In genomic region chr3:149086232-149086988, GRCh38 we compare ENCODE assay signal across 8 cellular contexts. TPM values are rescaled to one million over a fixed set of nuclear protein-coding genes. Genes with fewer than 3 reads are reported as not detected.
DNase-seq lines count a peak whose midpoint lies in the region; ATAC-seq and TF ChIP-seq lines count a peak whose summit lies in the region.

HLTF (minus strand) TSS chr3:149086533; CDS start chr3:149086336, 197 bp downstream.

- H3K27ac Mint-ChIP-seq in activated naive CD8-positive, alpha-beta T cell treated with anti-CD3 and anti-CD28 coated beads, Interleukin-2, amount 50 U/mL, for 24 hours = peak within 1 kb of the TSS; percentile 70

- peak; percentile 51 to 86 for TF ChIP-seq EP300 in tibial nerve (IDR thresholded peaks at IDR 0.05)

- H3K27ac ChIP-seq in cardiac muscle cell = peak within 1 kb of the TSS; percentile 65
- peak within 1 kb of the TSS; percentile 55 for H3K27ac ChIP-seq in parathyroid adenoma
- H3K27ac ChIP-seq in tibial nerve = peak within 1 kb of the TSS in 3 of 4 donors; percentile 63 to 81 (median 67)

- POLR2A ChIA-PET in GM10248 (lab: Yijun Ruan, JAX) = no interaction called here

- H3K4me3 ChIP-seq in cardiac muscle cell (peak within 1 kb of the TSS; percentile 69), parathyroid adenoma (ENCODE audit: low read depth, low read length) (peak within 1 kb of the TSS; percentile 67), tibial nerve (peak within 1 kb of the TSS; percentile 49 to 89 (median 80))

- TF ChIP-seq CTCF in GM10248 (IDR thresholded peaks at IDR 0.05; ENCODE audit: control extremely low read depth, extremely low read depth, low read depth, missing control alignments) = no peak
- no peak for TF ChIP-seq CTCF in cardiac muscle cell (IDR thresholded peaks at IDR 0.05; ENCODE audit: low read depth, low read length)
- no peak for TF ChIP-seq CTCF in parathyroid adenoma (IDR thresholded peaks at IDR 0.05)
- no peak for TF ChIP-seq CTCF in tibial nerve (IDR thresholded peaks at IDR 0.05)

- no peak within 1 kb of the TSS for H3K9ac ChIP-seq in parathyroid adenoma

- peaks cover 2% of the 10 kb centered on the region for H3K36me3 Mint-ChIP-seq in activated naive CD8-positive, alpha-beta T cell treated with anti-CD3 and anti-CD28 coated beads, Interleukin-2, amount 50 U/mL, for 24 hours (ENCODE audit: low read depth)

- no peaks in the 10 kb centered on the region for H3K9me3 Mint-ChIP-seq in activated naive CD8-positive, alpha-beta T cell treated with anti-CD3 and anti-CD28 coated beads, Interleukin-2, amount 50 U/mL, for 24 hours

- DNase-seq in GM10248 (ENCODE audit: extremely low spot score) (peak; percentile 96), NCI-H128 (lab: John Stamatoyannopoulos, UW; ENCODE audit: unreplicated experiment) (peak; percentile 97), SW 1271 (lab: John Stamatoyannopoulos, UW) (peak; percentile 89 to 97), cardiac muscle cell (ENCODE audit: low read depth in 1 of 2, low spot score in 1 of 2) (peak; percentile 95 to 99), tibial nerve (ENCODE audit: low spot score in 2 of 2) (peak; percentile 86 to 91)
- DNase-seq in activated naive CD8-positive, alpha-beta T cell treated with anti-CD3 and anti-CD28 coated beads, Interleukin-2, amount 50 U/mL, for 24 hours = peak; percentile 90

- CTCF ChIA-PET in GM10248 (lab: Yijun Ruan, JAX) = interaction anchor here (1.4 to 2.3 kb wide), 3 partner anchors 9 to 33 kb away, joined by 5 to 11 read pairs (median 7); no protein-coding TSS in a partner anchor

- WGBS in tibial nerve, 2 donors = 12 to 19% methylated on average over 24 to 31 of the region's 57 CpGs

- no peaks in the 10 kb centered on the region for H3K36me3 ChIP-seq in cardiac muscle cell
- H3K36me3 ChIP-seq in parathyroid adenoma (ENCODE audit: control insufficient read depth, insufficient read depth, low read length) = no peaks in the 10 kb centered on the region
- H3K36me3 ChIP-seq in tibial nerve = peaks cover 0 to 17% (median 0%) of the 10 kb centered on the region in 3 donors

- no peaks in the 10 kb centered on the region for H3K27me3 ChIP-seq in cardiac muscle cell
- no peaks in the 10 kb centered on the region for H3K27me3 ChIP-seq in parathyroid adenoma (ENCODE audit: control insufficient read depth, insufficient read depth, low read length)
- H3K27me3 ChIP-seq in tibial nerve = no peaks in the 10 kb centered on the region

- no peaks in the 10 kb centered on the region for H3K9me3 ChIP-seq in cardiac muscle cell (ENCODE audit: low read depth)
- no peaks in the 10 kb centered on the region for H3K9me3 ChIP-seq in parathyroid adenoma (ENCODE audit: control insufficient read depth, low read length)
- H3K9me3 ChIP-seq in tibial nerve = no peaks in the 10 kb centered on the region

- H3K79me2 ChIP-seq in parathyroid adenoma = peaks cover 2% of the 10 kb centered on the region

- H3K4me1 Mint-ChIP-seq in activated naive CD8-positive, alpha-beta T cell treated with anti-CD3 and anti-CD28 coated beads, Interleukin-2, amount 50 U/mL, for 24 hours = peaks cover 20% of the 10 kb centered on the region

- peak within 1 kb of the TSS; percentile 90 for H3K4me3 Mint-ChIP-seq in activated naive CD8-positive, alpha-beta T cell treated with anti-CD3 and anti-CD28 coated beads, Interleukin-2, amount 50 U/mL, for 24 hours

- H3K27me3 Mint-ChIP-seq in activated naive CD8-positive, alpha-beta T cell treated with anti-CD3 and anti-CD28 coated beads, Interleukin-2, amount 50 U/mL, for 24 hours = no peaks in the 10 kb centered on the region

- peak within 1 kb of the TSS; percentile 80 for H3K4me2 ChIP-seq in parathyroid adenoma (ENCODE audit: low read length)

- ATAC-seq in HG02623 (IDR thresholded peaks at IDR 0.05; ENCODE audit: unreplicated experiment) = peak; percentile 99
- ATAC-seq in activated naive CD8-positive, alpha-beta T cell treated with anti-CD3 and anti-CD28 coated beads, Interleukin-2, amount 50 U/mL, for 24 hours = peak; percentile 100

- peak within 1 kb of the TSS; percentile 97 for H2AFZ ChIP-seq in parathyroid adenoma

- TF ChIP-seq POLR2A in tibial nerve (IDR thresholded peaks at IDR 0.05) = peak; percentile 19 to 71

- no peaks in the 10 kb centered on the region for H3K4me1 ChIP-seq in cardiac muscle cell (ENCODE audit: low read depth)
- H3K4me1 ChIP-seq in parathyroid adenoma = no peaks in the 10 kb centered on the region
- H3K4me1 ChIP-seq in tibial nerve = peaks cover 0 to 24% (median 3%) of the 10 kb centered on the region in 4 donors

RNA-seq across cellular contexts. Expression of gene HLTF, which starts in this region (rescaled TPM):
- total RNA-seq in cardiac muscle cell (31.0 and 52.8 TPM in 2 replicates), tibial nerve (10 to 100 TPM; 16.9 to 28.2 (median 25.5) TPM)
- polyA plus RNA-seq in cardiac muscle cell = 43.3 and 46.2 TPM in 2 replicates

Comparison
In these comparisons a context has a peak if more than half of its experiments do, and no peak if none do; other contexts are left out.
1. Peak in every context shown above with its lines: DNase-seq, ATAC-seq, H3K4me3 ChIP-seq and H3K27ac ChIP-seq.